In genomic region chrX:133754657-133755056, GRCh38 we compare ENCODE assay signal across 28 cellular contexts.
"Had no signal": no experiment of that assay in that cellular context is flagged by ENCODE, and none has a peak within 500 bp of the region (broad histone marks: within the 10 kb centered on the region; RNA-seq: fewer than 3 reads in every experiment).

No MANE protein-coding gene starts in this region.

- H3K27ac ChIP-seq: neural progenitor cell, ovary, parathyroid adenoma, psoas muscle, right lobe of liver, sigmoid colon, stomach, thoracic aorta, thyroid gland, tibial nerve, upper lobe of left lung, vagina had no signal

- H3K36me3 ChIP-seq: neural progenitor cell, ovary, right lobe of liver, sigmoid colon, stomach, thoracic aorta, thyroid gland, tibial nerve, upper lobe of left lung, vagina had no signal

- DNase-seq: occipital lobe; ovary; posterior cingulate gyrus; psoas muscle; right cardiac atrium; right lobe of liver; sigmoid colon; small intestine; stimulated activated CD4-positive, alpha-beta T cell treated with anti-CD3 and anti-CD28 coated beads, Interleukin-15, amount 100 ng/mL, for 24 hours; stimulated activated CD4-positive, alpha-beta T cell treated with anti-CD3 and anti-CD28 coated beads, Interleukin-2, amount 100 ng/mL, for 24 hours; stimulated activated CD4-positive, alpha-beta T cell treated with anti-CD3 and anti-CD28 coated beads, Interleukin-2, amount 100 ng/mL, for 48 hours; stimulated activated CD4-positive, alpha-beta T cell treated with anti-CD3 and anti-CD28 coated beads, Interleukin-4, amount 100 ng/mL, for 24 hours; stimulated activated naive B cell treated with anti-CD40 and anti-IgM and Interleukin-4, amounts not matched to agents 10 μg/mL and 1 μg/mL and 100 μg/mL, for 72 hours; stimulated activated naive CD4-positive, alpha-beta T cell treated with Interleukin-2 at 50 U/mL for 16 hours; stomach; thyroid gland; trophoblast cell; upper lobe of left lung had no signal

- H3K36me3 Mint-ChIP-seq: stimulated activated effector memory CD8-positive, alpha-beta T cell treated with anti-CD3 and anti-CD28 coated beads, Interleukin-12 subunit alpha, Interleukin-12 subunit beta, amount 100 ng/mL, for 72 hours; stimulated activated naive B cell treated with anti-CD40 and anti-IgM and Interleukin-4, amounts not matched to agents 10 μg/mL and 1 μg/mL and 100 μg/mL, for 72 hours had no signal

- H3K4me1 ChIP-seq: neural progenitor cell, parathyroid adenoma, psoas muscle, right lobe of liver, sigmoid colon, stomach, thyroid gland, tibial nerve, upper lobe of left lung, vagina had no signal

- ATAC-seq: psoas muscle; right cardiac atrium; right lobe of liver; stimulated activated effector memory CD8-positive, alpha-beta T cell treated with anti-CD3 and anti-CD28 coated beads, Interleukin-12 subunit alpha, Interleukin-12 subunit beta, amount 100 ng/mL, for 72 hours; stimulated activated naive B cell treated with anti-CD40 and anti-IgM and Interleukin-4, amounts not matched to agents 10 μg/mL and 1 μg/mL and 100 μg/mL, for 72 hours had no signal

- H3K4me3 Mint-ChIP-seq: nephron; neural progenitor cell; stimulated activated effector memory CD8-positive, alpha-beta T cell treated with anti-CD3 and anti-CD28 coated beads, Interleukin-12 subunit alpha, Interleukin-12 subunit beta, amount 100 ng/mL, for 72 hours; stimulated activated naive B cell treated with anti-CD40 and anti-IgM and Interleukin-4, amounts not matched to agents 10 μg/mL and 1 μg/mL and 100 μg/mL, for 72 hours; stimulated activated naive CD8-positive, alpha-beta T cell treated with anti-CD3 and anti-CD28 coated beads, Interleukin-15, Interleukin-2, amounts not matched to agents 100 ng/mL and 50 ng/mL, for 24 hours had no signal

- H2AFZ ChIP-seq: neural progenitor cell, parathyroid adenoma had no signal

- H3K27ac Mint-ChIP-seq: neural progenitor cell; progenitor cell of endocrine pancreas; stimulated activated effector memory CD8-positive, alpha-beta T cell treated with anti-CD3 and anti-CD28 coated beads, Interleukin-12 subunit alpha, Interleukin-12 subunit beta, amount 100 ng/mL, for 72 hours; stimulated activated naive B cell treated with anti-CD40 and anti-IgM and Interleukin-4, amounts not matched to agents 10 μg/mL and 1 μg/mL and 100 μg/mL, for 72 hours; stimulated activated naive CD8-positive, alpha-beta T cell treated with anti-CD3 and anti-CD28 coated beads, Interleukin-15, Interleukin-2, amounts not matched to agents 100 ng/mL and 50 ng/mL, for 24 hours had no signal

- H3K4me1 Mint-ChIP-seq: stimulated activated effector memory CD8-positive, alpha-beta T cell treated with anti-CD3 and anti-CD28 coated beads, Interleukin-12 subunit alpha, Interleukin-12 subunit beta, amount 100 ng/mL, for 72 hours had no signal

- H3K4me2 ChIP-seq: neural progenitor cell had no signal

- H3K79me2 ChIP-seq: parathyroid adenoma had no signal

- H3K9me3 ChIP-seq: ovary, psoas muscle, right lobe of liver, sigmoid colon, stomach, thoracic aorta, thyroid gland, tibial nerve, upper lobe of left lung, vagina had no signal

- H3K9me3 Mint-ChIP-seq: stimulated activated effector memory CD8-positive, alpha-beta T cell treated with anti-CD3 and anti-CD28 coated beads, Interleukin-12 subunit alpha, Interleukin-12 subunit beta, amount 100 ng/mL, for 72 hours; stimulated activated naive B cell treated with anti-CD40 and anti-IgM and Interleukin-4, amounts not matched to agents 10 μg/mL and 1 μg/mL and 100 μg/mL, for 72 hours; stimulated activated naive CD8-positive, alpha-beta T cell treated with anti-CD3 and anti-CD28 coated beads, Interleukin-15, Interleukin-2, amounts not matched to agents 100 ng/mL and 50 ng/mL, for 24 hours had no signal

- H3K27me3 ChIP-seq: neural progenitor cell, ovary, right lobe of liver, stomach, thyroid gland, upper lobe of left lung, vagina had no signal

- H3K9ac ChIP-seq: neural progenitor cell, parathyroid adenoma had no signal

- H3K27me3 Mint-ChIP-seq: progenitor cell of endocrine pancreas; stimulated activated naive CD8-positive, alpha-beta T cell treated with anti-CD3 and anti-CD28 coated beads, Interleukin-15, Interleukin-2, amounts not matched to agents 100 ng/mL and 50 ng/mL, for 24 hours had no signal

- FAIRE-seq: small intestine, urothelium cell line had no signal

- H3K4me3 ChIP-seq: neural progenitor cell, ovary, psoas muscle, right lobe of liver, sigmoid colon, stomach, thoracic aorta, thyroid gland, tibial nerve, upper lobe of left lung, vagina had no signal
